In the genomic region with DNA sequence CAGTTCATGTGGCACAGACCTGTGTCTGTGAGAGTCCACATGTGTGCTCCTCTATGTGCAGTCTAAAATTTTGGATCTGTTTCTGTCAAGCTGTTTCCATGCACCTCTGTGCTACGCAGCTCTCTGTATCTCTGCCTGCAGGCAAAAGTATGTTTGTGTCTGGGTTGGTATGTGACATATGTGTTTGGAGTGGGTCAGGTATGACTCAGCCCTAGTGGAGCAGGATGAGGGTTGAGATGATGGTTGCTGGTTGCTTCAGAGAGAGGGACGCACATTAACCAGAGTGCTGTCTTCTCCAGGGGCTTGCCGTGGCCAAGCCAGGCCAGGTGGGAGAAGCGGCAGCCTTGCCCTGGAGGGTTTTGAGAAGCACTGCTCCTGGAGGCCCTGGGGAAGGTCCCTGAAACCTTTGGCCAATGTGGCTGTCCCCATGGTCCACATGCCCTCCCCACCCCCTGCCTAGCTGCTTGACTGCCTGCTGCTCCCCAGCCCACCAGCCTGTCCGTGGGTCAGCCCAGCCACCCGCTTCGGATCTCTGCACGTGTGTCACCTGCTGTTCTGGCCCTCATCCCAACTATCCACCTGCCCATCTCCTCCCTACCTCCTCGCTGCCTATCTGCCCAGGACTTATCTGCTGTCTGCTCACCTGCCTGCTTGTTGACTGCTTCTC, we compare ENCODE assay signal across 16 cellular contexts. TPM values are rescaled to one million over a fixed set of nuclear protein-coding genes. Genes with fewer than 3 reads are reported as not detected.
A peak's percentile ranks its signal among the peaks of the same experiment; 100 is the strongest.
DNase-seq lines count a peak whose midpoint lies in the region; ATAC-seq, FAIRE-seq and TF ChIP-seq lines count a peak whose summit lies in the region.
"Had no signal": no experiment of that assay in that cellular context is flagged by ENCODE, and none has a peak within 500 bp of the region (broad histone marks: within the 10 kb centered on the region; RNA-seq: fewer than 3 reads in every experiment).

No MANE protein-coding gene starts in this region.

- no peaks in the 10 kb centered on the region for H3K27me3 ChIP-seq in keratinocyte (ENCODE audit: control insufficient read depth, extremely low read depth, insufficient read depth, low read length)
- H3K27me3 ChIP-seq: esophagus muscularis mucosa had no signal

- no peaks in the 10 kb centered on the region for H3K79me2 ChIP-seq in keratinocyte (ENCODE audit: control insufficient read depth, insufficient read depth, low read length)

- no peak for ATAC-seq in GM18873 (IDR thresholded peaks at IDR 0.05; ENCODE audit: low FRiP score, unreplicated experiment)

- peak; percentile 91 for FAIRE-seq in keratinocyte (lab: Jason Lieb, UNC)

- no peak overlapping the region for H3K27ac ChIP-seq in keratinocyte (ENCODE audit: control insufficient read depth, insufficient read depth, low read length)
- H3K27ac ChIP-seq: esophagus muscularis mucosa had no signal

- peaks cover 0 to 1% of the 10 kb centered on the region in 2 experiments for H3K36me3 ChIP-seq in keratinocyte (ENCODE audit: control insufficient read depth in 2 of 2, extremely low read depth in 1 of 2, insufficient read depth in 2 of 2, low read length in 2 of 2)
- H3K36me3 ChIP-seq: esophagus muscularis mucosa had no signal

- no peak for TF ChIP-seq POLR2A in NB4 (IDR thresholded peaks at IDR 0.05; ENCODE audit: extremely low read depth, insufficient read length)

- H2AFZ ChIP-seq in keratinocyte (ENCODE audit: control insufficient read depth, low read length): no peak overlapping the region

- H4K20me1 ChIP-seq in keratinocyte (ENCODE audit: control insufficient read depth, extremely low read depth, insufficient read depth, low read length): no peaks in the 10 kb centered on the region

- H3K4me1 ChIP-seq in keratinocyte (ENCODE audit: control insufficient read depth, extremely low read depth, insufficient read depth, low read length): peaks cover 16% of the 10 kb centered on the region

- peak; percentile 80 for DNase-seq in EH (ENCODE audit: low read depth)
- peak; percentile 46 for DNase-seq in NB4 (ENCODE audit: low read depth)
- peak; percentile 34 for DNase-seq in astrocyte of the spinal cord (ENCODE audit: low read depth, low spot score)
- DNase-seq in keratinocyte (ENCODE audit: low read depth, low spot score): peak; percentile 71
- DNase-seq in activated effector memory CD4-positive, alpha-beta T cell treated with Interleukin-2 at 50 U/mL for 16 hours: no peak
- DNase-seq in CD1c-positive myeloid dendritic cell (ENCODE audit: extremely low spot score): no peak
- no peak for DNase-seq in GDM1 (lab: John Stamatoyannopoulos, UW)
- DNase-seq: activated CD4-positive, alpha-beta T cell treated with anti-CD3 and anti-CD28 coated beads, Interleukin-2, amount 10 ng/mL, durations not matched to agents 24 days and 14 days; activated gamma-delta T cell; immature natural killer cell; NCI-H2171; retina; stimulated activated CD4-positive, alpha-beta T cell treated with anti-CD3 and anti-CD28 coated beads, Interleukin-4, amount 100 ng/mL, for 24 hours had no signal

- H3K4me3 ChIP-seq in NB4 (ENCODE audit: low read depth, low read length) (no peak overlapping the region), astrocyte of the spinal cord (ENCODE audit: low read depth, low read length) (no peak overlapping the region), keratinocyte (ENCODE audit: control insufficient read depth in 2 of 3, extremely low read depth in 1 of 3, insufficient read depth in 2 of 3, low read depth in 1 of 3, low read length in 3 of 3) (no peak overlapping the region)
- H3K4me3 ChIP-seq: esophagus muscularis mucosa had no signal

- no peaks in the 10 kb centered on the region for H3K9me3 ChIP-seq in keratinocyte (ENCODE audit: control insufficient read depth, low read depth, low read length)
- H3K9me3 ChIP-seq: esophagus muscularis mucosa had no signal

- dilution Hi-C loops in keratinocyte (cut with MboI; ENCODE audit: extremely low pct_ligation_motif_present, low sequenced_read_pairs): no loop called here

- peak overlapping the region; percentile 11 for H3K4me2 ChIP-seq in keratinocyte (ENCODE audit: control insufficient read depth, extremely low read depth, insufficient read depth, low read depth, low read length)

- in situ Hi-C loops in astrocyte of the spinal cord (cut with HindIII; ENCODE audit: low sequenced_read_pairs): no loop called here

- H3K9ac ChIP-seq in keratinocyte (ENCODE audit: control insufficient read depth, extremely low read depth, insufficient read depth, low read length): no peak overlapping the region

- no peaks in the 10 kb centered on the region for H3K9me1 ChIP-seq in keratinocyte (ENCODE audit: control insufficient read depth, extremely low read depth, insufficient read depth, low read length)

- TF ChIP-seq CTCF in NB4 (IDR thresholded peaks at IDR 0.05; ENCODE audit: low read depth, low read length) (no peak), astrocyte of the spinal cord (IDR thresholded peaks at IDR 0.05; ENCODE audit: low read depth, low read length) (no peak), keratinocyte (optimal IDR thresholded peaks at IDR 0.05 in 1 of 3, IDR thresholded peaks at IDR 0.05 in 1 of 3, conservative IDR thresholded peaks at IDR 0.05 in 1 of 3; ENCODE audit: extremely low read depth in 1 of 3, insufficient read depth in 2 of 3, low read length in 3 of 3) (no peak)

RNA-seq across cellular contexts. Expression of gene EVA1B, which starts 4.1 kb away (rescaled TPM):
- polyA plus RNA-seq in keratinocyte: 2.4 to 4.3 TPM (median 2.7 TPM) in 3 replicates
- 0.40 TPM for polyA plus RNA-seq in keratinocyte (2011; ENCODE audit: low read depth)
- polyA plus RNA-seq in keratinocyte (2011; cell fraction: cytosol; rRNA removed): 1.3 and 5.8 TPM in 2 replicates
- polyA plus RNA-seq in keratinocyte (2011; cell fraction: nucleus; rRNA removed): 0.52 and 1.8 TPM in 2 replicates
- 7.1 and 10.5 TPM in 2 replicates for polyA plus RNA-seq in keratinocyte (2012; ENCODE audit: low replicate concordance)
- 0.16 to 1.2 TPM (median 0.26 TPM) in 3 replicates for polyA minus RNA-seq in keratinocyte
- 6.1 TPM for polyA minus RNA-seq in keratinocyte (2011; cell fraction: cytosol; rRNA and poly(A)+ RNA removed)
- 0.70 and 0.84 TPM in 2 replicates for polyA minus RNA-seq in keratinocyte (2011; cell fraction: nucleus; rRNA and poly(A)+ RNA removed)

RNA-seq across cellular contexts. Expression of gene SH3D21, which starts 21.4 kb away (rescaled TPM):
- polyA plus RNA-seq in keratinocyte: 4.8 to 17.4 TPM (median 7.1 TPM) in 3 replicates
- polyA plus RNA-seq in keratinocyte (2011; ENCODE audit: low read depth): 24.5 TPM
- polyA plus RNA-seq in keratinocyte (2011; cell fraction: cytosol; rRNA removed): 2.9 and 3.6 TPM in 2 replicates
- 69.0 and 93.2 TPM in 2 replicates for polyA plus RNA-seq in keratinocyte (2011; cell fraction: nucleus; rRNA removed)
- 6.6 and 24.3 TPM in 2 replicates for polyA plus RNA-seq in keratinocyte (2012; ENCODE audit: low replicate concordance)
- polyA minus RNA-seq in keratinocyte: 3.2 to 7.3 TPM (median 5.8 TPM) in 3 replicates
- 3.1 TPM for polyA minus RNA-seq in keratinocyte (2011; cell fraction: cytosol; rRNA and poly(A)+ RNA removed)
- polyA minus RNA-seq in keratinocyte (2011; cell fraction: nucleus; rRNA and poly(A)+ RNA removed): 11.2 and 14.5 TPM in 2 replicates
- polyA plus RNA-seq: CD14-positive monocyte had no signal

RNA-seq across cellular contexts. Expression of gene STK40, which starts 58.2 kb away (rescaled TPM):
- 8.5 to 10.4 TPM (median 10.3 TPM) in 3 replicates for polyA plus RNA-seq in keratinocyte
- 14.7 TPM for polyA plus RNA-seq in keratinocyte (2011; ENCODE audit: low read depth)
- polyA plus RNA-seq in keratinocyte (2011; cell fraction: cytosol; rRNA removed): 6.1 and 7.0 TPM in 2 replicates
- 19.3 and 23.3 TPM in 2 replicates for polyA plus RNA-seq in keratinocyte (2011; cell fraction: nucleus; rRNA removed)
- polyA plus RNA-seq in keratinocyte (2012; ENCODE audit: low replicate concordance): 9.8 and 17.6 TPM in 2 replicates
- polyA minus RNA-seq in keratinocyte: 14.0 to 28.2 TPM (median 16.3 TPM) in 3 replicates
- polyA minus RNA-seq in keratinocyte (2011; cell fraction: cytosol; rRNA and poly(A)+ RNA removed): 6.3 TPM
- polyA minus RNA-seq in keratinocyte (2011; cell fraction: nucleus; rRNA and poly(A)+ RNA removed): 7.2 and 8.5 TPM in 2 replicates

Comparison
In these comparisons a context has a peak if more than half of its experiments do, and no peak if none do; other contexts are left out.
1. DNase-seq: peak in EH (single experiment), NB4 (single experiment), astrocyte of the spinal cord (single experiment) and keratinocyte (single experiment); none in activated effector memory CD4-positive, alpha-beta T cell treated with Interleukin-2 at 50 U/mL for 16 hours (single experiment), CD1c-positive myeloid dendritic cell (single experiment) and GDM1 (single experiment).